In genomic region chr3:36514171-36514570, GRCh38 we compare ENCODE assay signal across 17 cellular contexts.
"Had no signal": no experiment of that assay in that cellular context is flagged by ENCODE, and none has a peak within 500 bp of the region (broad histone marks: within the 10 kb centered on the region; RNA-seq: fewer than 3 reads in every experiment).

No MANE protein-coding gene starts in this region.

- H3K27ac Mint-ChIP-seq: activated naive CD8-positive, alpha-beta T cell treated with anti-CD3 and anti-CD28 coated beads, Interleukin-2, amount 10 ng/mL, durations not matched to agents 7 days and 5 days; activated T-helper 1 cell treated with anti-CD3 and anti-CD28 coated beads, Interleukin-12 subunit alpha, Interleukin-12 subunit beta, Interleukin-2, Interleukin-4 antibody, amounts not matched to agents 30 ng/mL and 10 ng/mL and 1 ng/mL, durations not matched to agents 14 hours and 24 hours and 36 hours; neural progenitor cell; stimulated activated naive CD8-positive, alpha-beta T cell treated with anti-CD3 and anti-CD28 coated beads, Interleukin-15, amount 100 ng/mL, for 72 hours had no signal

- H3K4me3 Mint-ChIP-seq: activated naive CD8-positive, alpha-beta T cell treated with anti-CD3 and anti-CD28 coated beads, Interleukin-2, amount 10 ng/mL, durations not matched to agents 7 days and 5 days; activated T-helper 1 cell treated with anti-CD3 and anti-CD28 coated beads, Interleukin-12 subunit alpha, Interleukin-12 subunit beta, Interleukin-2, Interleukin-4 antibody, amounts not matched to agents 30 ng/mL and 10 ng/mL and 1 ng/mL, durations not matched to agents 14 hours and 24 hours and 36 hours; neural progenitor cell; stimulated activated naive CD8-positive, alpha-beta T cell treated with anti-CD3 and anti-CD28 coated beads, Interleukin-15, amount 100 ng/mL, for 72 hours had no signal

- H3K9me3 ChIP-seq: sigmoid colon, testis, upper lobe of right lung had no signal

- H3K4me3 ChIP-seq: neural progenitor cell, sigmoid colon, spleen, testis, upper lobe of right lung had no signal

- H3K9me3 Mint-ChIP-seq: activated naive CD8-positive, alpha-beta T cell treated with anti-CD3 and anti-CD28 coated beads, Interleukin-2, amount 10 ng/mL, durations not matched to agents 7 days and 5 days; activated T-helper 1 cell treated with anti-CD3 and anti-CD28 coated beads, Interleukin-12 subunit alpha, Interleukin-12 subunit beta, Interleukin-2, Interleukin-4 antibody, amounts not matched to agents 30 ng/mL and 10 ng/mL and 1 ng/mL, durations not matched to agents 14 hours and 24 hours and 36 hours; neural progenitor cell; stimulated activated naive CD8-positive, alpha-beta T cell treated with anti-CD3 and anti-CD28 coated beads, Interleukin-15, amount 100 ng/mL, for 72 hours had no signal

- H3K27me3 Mint-ChIP-seq: activated naive CD8-positive, alpha-beta T cell treated with anti-CD3 and anti-CD28 coated beads, Interleukin-2, amount 10 ng/mL, durations not matched to agents 7 days and 5 days had no signal

- DNase-seq: activated CD4-positive, alpha-beta T cell treated with anti-CD3 and anti-CD28 coated beads, Interleukin-2, amount 50 U/mL, for 1 hour; activated CD8-positive, alpha-beta memory T cell treated with anti-CD3 and anti-CD28 coated beads for 24 hours; activated naive CD4-positive, alpha-beta T cell; activated naive CD8-positive, alpha-beta T cell treated with anti-CD3 and anti-CD28 coated beads, Interleukin-2, amount 10 ng/mL, durations not matched to agents 7 days and 5 days; anterior cingulate cortex; foreskin melanocyte; head of caudate nucleus; sigmoid colon; spleen; stimulated activated naive CD8-positive, alpha-beta T cell treated with anti-CD3 and anti-CD28 coated beads, Interleukin-15, amount 100 ng/mL, for 72 hours; testis; upper lobe of right lung had no signal

- H3K27me3 ChIP-seq: neural progenitor cell, sigmoid colon, spleen, testis, upper lobe of right lung had no signal

- ATAC-seq: activated CD4-positive, CD25-positive, alpha-beta regulatory T cell treated with anti-CD3 and anti-CD28 coated beads, Interleukin-2, amount 50 U/mL, for 24 hours; esophagus mucosa; left lobe of liver; stimulated activated naive CD8-positive, alpha-beta T cell treated with anti-CD3 and anti-CD28 coated beads, Interleukin-15, amount 100 ng/mL, for 72 hours; upper lobe of right lung had no signal

- H3K36me3 ChIP-seq: neural progenitor cell, spleen, upper lobe of right lung had no signal

- H3K4me1 Mint-ChIP-seq: activated naive CD8-positive, alpha-beta T cell treated with anti-CD3 and anti-CD28 coated beads, Interleukin-2, amount 10 ng/mL, durations not matched to agents 7 days and 5 days; neural progenitor cell; stimulated activated naive CD8-positive, alpha-beta T cell treated with anti-CD3 and anti-CD28 coated beads, Interleukin-15, amount 100 ng/mL, for 72 hours had no signal

- H3K4me1 ChIP-seq: spleen, testis, upper lobe of right lung had no signal

- H3K27ac ChIP-seq: neural progenitor cell, sigmoid colon, spleen, testis, upper lobe of right lung had no signal

- H3K36me3 Mint-ChIP-seq: activated naive CD8-positive, alpha-beta T cell treated with anti-CD3 and anti-CD28 coated beads, Interleukin-2, amount 10 ng/mL, durations not matched to agents 7 days and 5 days; neural progenitor cell had no signal
